ENCODE assay signal across 8 cellular contexts in the genomic region with DNA sequence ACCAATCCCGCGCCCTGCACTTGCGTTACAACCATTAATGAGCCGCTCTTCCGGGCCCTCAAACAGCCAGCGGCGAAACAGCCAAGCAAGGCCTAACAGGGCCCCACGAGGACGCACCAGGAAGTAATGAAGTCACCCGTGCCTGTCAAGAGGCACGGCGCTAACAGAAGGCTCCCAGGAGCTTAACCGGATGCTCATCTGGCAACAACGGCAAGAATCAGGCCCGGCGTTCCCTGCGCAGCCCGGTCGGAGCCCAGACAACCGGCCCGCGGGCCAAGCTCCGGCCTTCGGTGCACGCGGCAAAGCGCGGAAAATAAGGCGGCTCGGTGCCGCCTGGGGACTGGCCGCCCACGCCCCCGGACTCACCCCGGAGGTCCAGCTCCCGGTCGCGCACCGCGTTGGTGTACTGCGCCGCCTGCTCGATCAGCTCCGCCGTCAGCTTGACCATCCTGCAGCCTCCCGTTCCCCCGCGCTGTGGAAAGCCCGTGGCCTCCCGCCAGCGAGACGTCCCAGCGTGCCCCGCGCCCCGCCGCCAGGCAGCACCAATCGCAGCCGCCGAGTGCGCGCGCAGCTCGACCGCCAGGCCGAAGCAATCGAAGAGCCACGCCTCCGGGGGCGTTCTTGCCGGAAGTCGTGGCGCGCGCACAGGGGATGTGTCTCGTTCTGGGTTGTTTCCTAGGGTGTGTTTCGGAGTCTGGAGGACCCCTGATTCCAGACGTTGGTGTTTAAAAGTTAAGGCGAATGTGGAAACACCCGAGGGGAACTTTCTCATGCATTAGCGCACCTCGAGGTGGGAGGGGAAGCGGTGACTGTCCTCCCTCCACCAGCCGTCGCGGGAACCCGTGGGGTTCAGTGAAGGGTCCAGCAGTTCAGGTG. TPM values are rescaled to one million over a fixed set of nuclear protein-coding genes. Genes with fewer than 3 reads are reported as not detected.
DNase-seq lines count a peak whose midpoint lies in the region; ATAC-seq and TF ChIP-seq lines count a peak whose summit lies in the region.

A gene (minus strand): TSS at position 518 of the 876 bp plus-strand sequence. CDS start 70 bp downstream, at position 448.

- peak within 1 kb of the TSS; percentile 96 for H3K4me2 ChIP-seq in fibroblast of lung (ENCODE audit: extremely low read depth, insufficient read depth, low read length)

- H3K9me3 Mint-ChIP-seq in naive thymus-derived CD8-positive, alpha-beta T cell = no peaks in the 10 kb centered on the region
- H3K9me3 Mint-ChIP-seq in stimulated activated naive B cell treated with anti-CD40 and anti-IgM and Interleukin-4, amounts not matched to agents 10 μg/mL and 1 μg/mL and 100 μg/mL, for 72 hours = no peaks in the 10 kb centered on the region

- H3K36me3 ChIP-seq in fibroblast of lung (ENCODE audit: control insufficient read depth, insufficient read depth, low read length) = peaks cover 2% of the 10 kb centered on the region

- H2AFZ ChIP-seq in fibroblast of lung (ENCODE audit: low read length) = peak within 1 kb of the TSS; percentile 82

- no peak for TF ChIP-seq CTCF in LNCaP clone FGC (IDR thresholded peaks at IDR 0.05; ENCODE audit: control insufficient read depth, extremely low read depth, insufficient read depth)
- TF ChIP-seq CTCF in fibroblast of lung (conservative IDR thresholded peaks at IDR 0.05 in 1 of 2, IDR thresholded peaks at IDR 0.05 in 1 of 2; ENCODE audit: low read depth in 1 of 2, low read length in 2 of 2) = no peak

- H3K4me3 ChIP-seq in LNCaP clone FGC (ENCODE audit: low read depth, low read length) (peak within 1 kb of the TSS; percentile 95), fibroblast of lung (replicated peaks in 1 of 4; ENCODE audit: control extremely low read depth in 1 of 4, insufficient read depth in 1 of 4, low read depth in 3 of 4, low read length in 4 of 4) (peak within 1 kb of the TSS; percentile 63 to 96 (median 94))

- H4K20me1 ChIP-seq in fibroblast of lung (ENCODE audit: control insufficient read depth, extremely low read depth, insufficient read depth, low read length) = no peaks in the 10 kb centered on the region

- peaks cover 47% of the 10 kb centered on the region for H3K79me2 ChIP-seq in fibroblast of lung (ENCODE audit: control insufficient read depth, insufficient read depth, low read length)

- H3K4me1 ChIP-seq in fibroblast of lung (ENCODE audit: control insufficient read depth, extremely low read depth, insufficient read depth, low read length) = peaks cover 4% of the 10 kb centered on the region

- POLR2A ChIA-PET in naive thymus-derived CD8-positive, alpha-beta T cell (lab: Charles Lee) = interaction anchor here (0.6 to 3.2 kb wide), 15 partner anchors 9 to 693 kb away, joined by 3 to 26 read pairs (median 5); a partner anchor contains a TSS

- no peaks in the 10 kb centered on the region for H3K9me3 ChIP-seq in fibroblast of lung (ENCODE audit: control insufficient read depth, insufficient read depth, low read depth, low read length)

- peak within 1 kb of the TSS; percentile 88 to 100 (median 97) for H3K4me3 Mint-ChIP-seq in naive thymus-derived CD8-positive, alpha-beta T cell
- H3K4me3 Mint-ChIP-seq in stimulated activated naive B cell treated with anti-CD40 and anti-IgM and Interleukin-4, amounts not matched to agents 10 μg/mL and 1 μg/mL and 100 μg/mL, for 72 hours = peak within 1 kb of the TSS; percentile 91 to 98

- no peaks in the 10 kb centered on the region for H3K27me3 Mint-ChIP-seq in naive thymus-derived CD8-positive, alpha-beta T cell
- no peaks in the 10 kb centered on the region for H3K27me3 Mint-ChIP-seq in stimulated activated naive B cell treated with anti-CD40 and anti-IgM and Interleukin-4, amounts not matched to agents 10 μg/mL and 1 μg/mL and 100 μg/mL, for 72 hours

- H3K27ac ChIP-seq in fibroblast of lung (ENCODE audit: insufficient read depth, low read length) = peak within 1 kb of the TSS; percentile 90

- no peaks in the 10 kb centered on the region for H3K27me3 ChIP-seq in fibroblast of lung (ENCODE audit: control insufficient read depth, insufficient read depth, low read length)

- H3K27ac Mint-ChIP-seq in naive thymus-derived CD8-positive, alpha-beta T cell = peak within 1 kb of the TSS; percentile 92 to 99 (median 96)
- peak within 1 kb of the TSS; percentile 96 for H3K27ac Mint-ChIP-seq in stimulated activated naive B cell treated with anti-CD40 and anti-IgM and Interleukin-4, amounts not matched to agents 10 μg/mL and 1 μg/mL and 100 μg/mL, for 72 hours

- ATAC-seq in naive thymus-derived CD8-positive, alpha-beta T cell = peak; percentile 80 to 82
- ATAC-seq in stimulated activated naive B cell treated with anti-CD40 and anti-IgM and Interleukin-4, amounts not matched to agents 10 μg/mL and 1 μg/mL and 100 μg/mL, for 72 hours (replicated peaks) = peak; percentile 82 to 87

- DNase-seq in Daoy (ENCODE audit: low read depth) = peak; percentile 98
- peak; percentile 90 for DNase-seq in GOT3 (lab: John Stamatoyannopoulos, UW)
- DNase-seq in LNCaP clone FGC (ENCODE audit: low read depth) = peak; percentile 74
- peak; percentile 99 for DNase-seq in RPMI8226
- DNase-seq in activated T-helper 1 cell treated with anti-CD3 and anti-CD28 coated beads, Interleukin-2, amount 50 U/mL, for 16 hours (ENCODE audit: low read depth in 1 of 2, low spot score in 1 of 2) = peak; percentile 94 to 96
- peak; percentile 95 to 96 for DNase-seq in fibroblast of lung (ENCODE audit: low read depth in 2 of 2)
- DNase-seq in naive thymus-derived CD8-positive, alpha-beta T cell = peak; percentile 93 to 100 (median 97)
- DNase-seq in stimulated activated naive B cell treated with anti-CD40 and anti-IgM and Interleukin-4, amounts not matched to agents 10 μg/mL and 1 μg/mL and 100 μg/mL, for 72 hours = peak; percentile 95

- peaks cover 14 to 53% (median 49%) of the 10 kb centered on the region in 4 donors for H3K4me1 Mint-ChIP-seq in naive thymus-derived CD8-positive, alpha-beta T cell
- peaks cover 9 to 32% of the 10 kb centered on the region in 2 donors for H3K4me1 Mint-ChIP-seq in stimulated activated naive B cell treated with anti-CD40 and anti-IgM and Interleukin-4, amounts not matched to agents 10 μg/mL and 1 μg/mL and 100 μg/mL, for 72 hours

- H3K9ac ChIP-seq in fibroblast of lung (ENCODE audit: insufficient read depth, low read length) = peak within 1 kb of the TSS; percentile 89

- peaks cover 0 to 24% (median 4%) of the 10 kb centered on the region in 3 donors for H3K36me3 Mint-ChIP-seq in naive thymus-derived CD8-positive, alpha-beta T cell
- peaks cover 10 to 30% of the 10 kb centered on the region in 2 donors for H3K36me3 Mint-ChIP-seq in stimulated activated naive B cell treated with anti-CD40 and anti-IgM and Interleukin-4, amounts not matched to agents 10 μg/mL and 1 μg/mL and 100 μg/mL, for 72 hours

RNA-seq across cellular contexts. Expression of the gene that starts here (rescaled TPM):
- 78.1 and 88.4 TPM in 2 replicates for total RNA-seq in Daoy (2014; rRNA removed; shearing (Covaris generic))
- total RNA-seq in fibroblast of lung = 7.7 and 12.9 TPM in 2 replicates
- 90.3 and 118 TPM in 2 replicates for polyA plus RNA-seq in fibroblast of lung
- polyA plus RNA-seq in fibroblast of lung (2012) = 55.7 and 70.8 TPM in 2 replicates
- polyA minus RNA-seq in fibroblast of lung (ENCODE audit: low replicate concordance) = 5.2 and 5.3 TPM in 2 replicates
- 100 to 1,000 TPM; 125 to 136 TPM for total RNA-seq in naive thymus-derived CD8-positive, alpha-beta T cell
- polyA plus RNA-seq in naive thymus-derived CD8-positive, alpha-beta T cell = 10 to 100 TPM; 52.5 to 68.1 (median 58.1) TPM

Comparison
In these comparisons a context has a peak if more than half of its experiments do, and no peak if none do; other contexts are left out.
1. Peak in every context shown above with its lines: DNase-seq, ATAC-seq, H3K4me3 ChIP-seq and H3K27ac ChIP-seq.